17 cellular contexts compared by ENCODE assay signal in the genomic region with DNA sequence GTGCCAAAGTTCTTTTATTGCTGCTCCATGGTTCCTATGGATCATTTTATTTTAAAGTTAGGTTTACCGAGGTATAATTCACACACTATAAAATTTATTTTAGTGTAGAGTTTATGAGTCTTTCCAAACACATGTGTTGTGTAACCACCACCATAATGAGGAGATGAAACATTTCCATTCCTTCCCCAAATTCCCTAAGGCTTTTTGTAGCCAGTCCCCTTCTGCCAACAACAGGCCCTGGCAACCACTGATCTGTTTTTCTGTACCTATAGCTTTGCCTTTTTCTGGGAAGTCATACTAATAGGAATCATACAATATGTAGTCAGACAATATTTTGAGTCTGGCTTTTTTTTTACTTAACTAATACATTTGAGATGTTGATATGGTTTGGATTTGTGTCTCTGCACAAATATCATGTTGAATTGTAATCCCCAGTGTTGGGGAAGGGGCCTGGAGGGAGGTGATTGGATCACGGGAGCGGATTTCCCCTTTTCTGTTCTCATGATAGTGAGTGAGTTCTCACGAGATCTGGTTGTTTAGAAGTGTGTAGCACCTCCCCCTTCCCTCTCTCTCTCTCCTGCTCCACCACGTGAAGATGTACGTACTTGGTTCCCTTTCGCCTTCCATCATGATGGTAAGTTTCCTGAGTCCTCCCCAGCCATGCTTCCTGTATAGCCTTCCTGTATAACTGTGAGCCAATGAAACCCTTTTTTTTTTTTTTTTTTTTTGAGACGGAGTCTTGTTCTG. TPM values are rescaled to one million over a fixed set of nuclear protein-coding genes. Genes with fewer than 3 reads are reported as not detected.
DNase-seq lines count a peak whose midpoint lies in the region; ATAC-seq and TF ChIP-seq lines count a peak whose summit lies in the region.
"Had no signal": no experiment of that assay in that cellular context is flagged by ENCODE, and none has a peak within 500 bp of the region (broad histone marks: within the 10 kb centered on the region; RNA-seq: fewer than 3 reads in every experiment).

No MANE protein-coding gene starts in this region.

- H3K36me3 ChIP-seq in GM23338 (ENCODE audit: insufficient read depth) (no peaks in the 10 kb centered on the region), psoas muscle (ENCODE audit: insufficient read depth in 1 of 2, low read depth in 1 of 2) (no peaks in the 10 kb centered on the region)
- H3K36me3 ChIP-seq: heart left ventricle, left ventricle myocardium inferior had no signal

- H3K27ac Mint-ChIP-seq in GM23338 (no peak overlapping the region), activated B cell treated with CpG ODN at 0.5 μM for 24 hours (peak overlapping the region; percentile 10), mesothelial cell of epicardium (no peak overlapping the region)
- H3K27ac Mint-ChIP-seq: activated naive CD4-positive, alpha-beta T cell treated with anti-CD3 and anti-CD28 coated beads, Interleukin-2, amount 10 ng/mL, durations not matched to agents 7 days and 5 days had no signal

- no peak overlapping the region for H3K4me2 ChIP-seq in GM23338

- WGBS in psoas muscle, 3 donors = 74 to 83% (median 80%) methylated on average over 8 of the region's 8 CpGs

- intact Hi-C loops in activated B cell treated with CpG ODN at 0.5 μM for 24 hours (cut with micrococcal nuclease) = no loop called here
- intact Hi-C loops in psoas muscle (cut with DNase I) = no loop called here

- H3K27me3 ChIP-seq in GM23338 (ENCODE audit: insufficient read depth) = no peaks in the 10 kb centered on the region
- H3K27me3 ChIP-seq in psoas muscle (ENCODE audit: insufficient read depth in 3 of 3, low read length in 2 of 3) = peaks cover 0 to 2% (median 0%) of the 10 kb centered on the region in 3 donors
- H3K27me3 ChIP-seq: heart left ventricle had no signal

- H3K4me3 Mint-ChIP-seq in GM23338 (no peak overlapping the region), activated B cell treated with CpG ODN at 0.5 μM for 24 hours (no peak overlapping the region), mesothelial cell of epicardium (no peak overlapping the region)
- H3K4me3 Mint-ChIP-seq: activated naive CD4-positive, alpha-beta T cell treated with anti-CD3 and anti-CD28 coated beads, Interleukin-2, amount 10 ng/mL, durations not matched to agents 7 days and 5 days; activated T-cell treated with anti-CD3 and anti-CD28 coated beads, Interleukin-2, amount 50 U/mL, for 4 hours; type B pancreatic cell had no signal

- H3K27ac ChIP-seq in GM23338 (ENCODE audit: low read depth) (no peak overlapping the region; the same call in 1 of the 2 replicates), psoas muscle (no peak overlapping the region)
- H3K27ac ChIP-seq: heart left ventricle, left ventricle myocardium inferior had no signal

- H3K4me1 Mint-ChIP-seq in GM23338 (peaks cover 14% of the 10 kb centered on the region), activated B cell treated with CpG ODN at 0.5 μM for 24 hours (no peaks in the 10 kb centered on the region), mesothelial cell of epicardium (peaks cover 8% of the 10 kb centered on the region)
- H3K4me1 Mint-ChIP-seq: activated naive CD4-positive, alpha-beta T cell treated with anti-CD3 and anti-CD28 coated beads, Interleukin-2, amount 10 ng/mL, durations not matched to agents 7 days and 5 days had no signal

- ATAC-seq in GM23338 (no peak), activated B cell treated with CpG ODN at 0.5 μM for 24 hours (ENCODE audit: low read depth) (no peak), psoas muscle (no peak)
- ATAC-seq: activated T-cell treated with anti-CD3 and anti-CD28 coated beads, Interleukin-2, amount 50 U/mL, for 4 hours; esophagus mucosa had no signal

- no peaks in the 10 kb centered on the region for H3F3A ChIP-seq in GM23338 (replicated peaks; ENCODE audit: low read depth)

- no peaks in the 10 kb centered on the region for H4K20me1 ChIP-seq in GM23338 (replicated peaks; ENCODE audit: insufficient read depth)

- H3K4me1 ChIP-seq in GM23338 (ENCODE audit: insufficient read depth) (peaks cover 14% of the 10 kb centered on the region; the same call in 1 of the 2 replicates), psoas muscle (no peaks in the 10 kb centered on the region)

- POLR2A ChIA-PET in activated B cell treated with CpG ODN at 0.5 μM for 24 hours (lab: Charles Lee) = no interaction called here

- H3K4me3 ChIP-seq in GM23338 (no peak overlapping the region), fibroblast of pulmonary artery (replicated peaks; ENCODE audit: low read depth, low read length) (no peak overlapping the region), psoas muscle (no peak overlapping the region)
- H3K4me3 ChIP-seq: heart left ventricle, left ventricle myocardium inferior had no signal

- DNase-seq in GM23338 (ENCODE audit: low spot score) (peak; percentile 16), activated B cell treated with CpG ODN at 0.5 μM for 24 hours (no peak), fibroblast of pulmonary artery (ENCODE audit: low read depth) (peak; percentile 13), activated gamma-delta T cell treated with Interleukin-2 at 50 U/mL for 16 hours (no peak), psoas muscle (no peak), mesothelial cell of epicardium (ENCODE audit: low spot score in 2 of 2, unreplicated experiment in 2 of 2) (no peak), NCI-H2029 treated with DMSO at 0.1 percent for 48 hours (lab: John Stamatoyannopoulos, UW) (no peak)
- DNase-seq: activated naive CD4-positive, alpha-beta T cell treated with anti-CD3 and anti-CD28 coated beads, Interleukin-2, amount 10 ng/mL, durations not matched to agents 7 days and 5 days; activated T-cell treated with anti-CD3 and anti-CD28 coated beads, Interleukin-2, amount 50 U/mL, for 4 hours; anterior cingulate cortex; heart left ventricle; Kasumi-1; left ventricle myocardium inferior; NCI-H1105 treated with DMSO at 0.1 percent for 48 hours; stimulated activated CD4-positive, alpha-beta T cell treated with anti-CD3 and anti-CD28 coated beads, Interleukin-12 subunit alpha, Interleukin-12 subunit beta, amount 100 ng/mL, for 4 hours had no signal

- H3K9me3 ChIP-seq in psoas muscle = no peaks in the 10 kb centered on the region
- H3K9me3 ChIP-seq: left ventricle myocardium inferior had no signal

- H3K27me3 Mint-ChIP-seq in GM23338 (ENCODE audit: insufficient read depth, low read depth, poor library complexity) (peaks cover 6% of the 10 kb centered on the region), activated B cell treated with CpG ODN at 0.5 μM for 24 hours (peaks cover 19% of the 10 kb centered on the region), mesothelial cell of epicardium (ENCODE audit: low read depth) (no peaks in the 10 kb centered on the region)
- H3K27me3 Mint-ChIP-seq: type B pancreatic cell had no signal

- H2AFZ ChIP-seq in GM23338 = 0 out of 2 replicates have a peak overlapping the region, but pooled peaks have one; percentile 53

- TF ChIP-seq CTCF in GM23338 (conservative IDR thresholded peaks at IDR 0.05; ENCODE audit: low read depth in 2 of 2) (no peak), activated B cell treated with CpG ODN at 0.5 μM for 24 hours (IDR thresholded peaks at IDR 0.05) (no peak), fibroblast of pulmonary artery (IDR thresholded peaks at IDR 0.05; ENCODE audit: low read length, missing control alignments) (no peak), psoas muscle (IDR thresholded peaks at IDR 0.05) (no peak), mesothelial cell of epicardium (IDR thresholded peaks at IDR 0.05; ENCODE audit: unreplicated experiment) (no peak)

- CTCF ChIA-PET in activated B cell treated with CpG ODN at 0.5 μM for 24 hours (lab: Charles Lee) = no interaction called here

- H3K9me3 Mint-ChIP-seq in GM23338 (no peaks in the 10 kb centered on the region), activated B cell treated with CpG ODN at 0.5 μM for 24 hours (no peaks in the 10 kb centered on the region), mesothelial cell of epicardium (no peaks in the 10 kb centered on the region)
- H3K9me3 Mint-ChIP-seq: activated naive CD4-positive, alpha-beta T cell treated with anti-CD3 and anti-CD28 coated beads, Interleukin-2, amount 10 ng/mL, durations not matched to agents 7 days and 5 days; activated T-cell treated with anti-CD3 and anti-CD28 coated beads, Interleukin-2, amount 50 U/mL, for 4 hours; type B pancreatic cell had no signal

- H3K9me2 ChIP-seq in GM23338 (ENCODE audit: insufficient read depth) = peaks cover 8% of the 10 kb centered on the region; the same call in 1 of the 2 replicates

- no peaks in the 10 kb centered on the region for H3K79me2 ChIP-seq in GM23338 (replicated peaks; ENCODE audit: insufficient read depth)

- H3K36me3 Mint-ChIP-seq in GM23338 (ENCODE audit: low read depth) = no peaks in the 10 kb centered on the region
- no peaks in the 10 kb centered on the region for H3K36me3 Mint-ChIP-seq in activated B cell treated with CpG ODN at 0.5 μM for 24 hours (ENCODE audit: low read depth)
- H3K36me3 Mint-ChIP-seq in mesothelial cell of epicardium = no peaks in the 10 kb centered on the region
- H3K36me3 Mint-ChIP-seq: activated naive CD4-positive, alpha-beta T cell treated with anti-CD3 and anti-CD28 coated beads, Interleukin-2, amount 10 ng/mL, durations not matched to agents 7 days and 5 days; type B pancreatic cell had no signal

TF ChIP-seq in GM23338, 12 proteins besides CTCF, POLR2A, EP300 and RAD21:
- TF ChIP-seq, protein P1, sequence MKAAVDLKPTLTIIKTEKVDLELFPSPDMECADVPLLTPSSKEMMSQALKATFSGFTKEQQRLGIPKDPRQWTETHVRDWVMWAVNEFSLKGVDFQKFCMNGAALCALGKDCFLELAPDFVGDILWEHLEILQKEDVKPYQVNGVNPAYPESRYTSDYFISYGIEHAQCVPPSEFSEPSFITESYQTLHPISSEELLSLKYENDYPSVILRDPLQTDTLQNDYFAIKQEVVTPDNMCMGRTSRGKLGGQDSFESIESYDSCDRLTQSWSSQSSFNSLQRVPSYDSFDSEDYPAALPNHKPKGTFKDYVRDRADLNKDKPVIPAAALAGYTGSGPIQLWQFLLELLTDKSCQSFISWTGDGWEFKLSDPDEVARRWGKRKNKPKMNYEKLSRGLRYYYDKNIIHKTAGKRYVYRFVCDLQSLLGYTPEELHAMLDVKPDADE (IDR thresholded peaks at IDR 0.05) = no peak
- TF ChIP-seq JUNB (IDR thresholded peaks at IDR 0.05; ENCODE audit: unreplicated experiment) = no peak
- no peak for TF ChIP-seq EZH2phosphoT487 (IDR thresholded peaks at IDR 0.05; ENCODE audit: unreplicated experiment)
- TF ChIP-seq ZNF114 (CRISPR knock-in tag; IDR thresholded peaks at IDR 0.05) = no peak
- no peak for TF ChIP-seq CREB1 (CRISPR knock-in tag; IDR thresholded peaks at IDR 0.05; ENCODE audit: low read depth)

RNA-seq across cellular contexts. Expression of a gene that starts 59.6 kb away (rescaled TPM):
- 336 and 372 TPM in 2 replicates for total RNA-seq in GM23338 (2014; rRNA removed; shearing (Covaris generic))
- polyA plus RNA-seq in GM23338 (2016; fragmentation: Nextera tagmentation; extraction: Ambion mirVana) (226 and 229 TPM in 2 replicates), psoas muscle (10 to 100 TPM; 28.3 to 54.4 (median 37.1) TPM)
- total RNA-seq in activated B cell treated with CpG ODN at 0.5 μM for 24 hours (145 and 163 TPM in 2 replicates), psoas muscle (10 to 100 TPM; 35.2 to 69.7 (median 51.8) TPM), mesothelial cell of epicardium (186 to 190 TPM (median 186 TPM) in 3 replicates)

Comparison
In these comparisons a context has a peak if more than half of its experiments do, and no peak if none do; other contexts are left out.
1. DNase-seq: peak in GM23338 (single experiment) and fibroblast of pulmonary artery (single experiment); none in activated B cell treated with CpG ODN at 0.5 μM for 24 hours (single experiment), activated gamma-delta T cell treated with Interleukin-2 at 50 U/mL for 16 hours (single experiment), psoas muscle (0 of 2), mesothelial cell of epicardium (0 of 2) and NCI-H2029 treated with DMSO at 0.1 percent for 48 hours (single experiment).